Comparison of ENCODE assay signal across 8 cellular contexts in genomic region chr4:99330648-99331047, GRCh38. TPM values are rescaled to one million over a fixed set of nuclear protein-coding genes. Genes with fewer than 3 reads are reported as not detected.
"Had no signal": no experiment of that assay in that cellular context is flagged by ENCODE, and none has a peak within 500 bp of the region (broad histone marks: within the 10 kb centered on the region; RNA-seq: fewer than 3 reads in every experiment).

No MANE protein-coding gene starts in this region.

- ATAC-seq: GM23338, K562 had no signal

- H3K4me2 ChIP-seq: GM23338 had no signal

- DNase-seq: H9, HCEC 1CT, IMR-90, KG1 had no signal

- H2AFZ ChIP-seq: GM23338 had no signal

- H3K4me3 ChIP-seq: GM23338, K562 had no signal

RNA-seq across cellular contexts. Expression of gene ADH1B, which starts 9.4 kb away (rescaled TPM):
- total RNA-seq: GM23338, H1, H9, HT-29 had no signal

RNA-seq across cellular contexts. Expression of gene ADH1C, which starts 21.9 kb away (rescaled TPM):
- total RNA-seq: GM23338, H1, H9, IMR-90 had no signal

RNA-seq across cellular contexts. Expression of gene ADH1A, which starts 39.9 kb away (rescaled TPM):
- total RNA-seq: GM23338, H1, H9, HT-29, IMR-90, K562 had no signal
